Comparison of ENCODE assay signal across 1 cellular context in genomic region chr1:16115468-16116363, GRCh38.
TF ChIP-seq lines count a peak whose summit lies in the region.

No MANE protein-coding gene starts in this region.

TF ChIP-seq in HepG2, 621 proteins besides CTCF, POLR2A, EP300 and RAD21 (continued from another document):
- TF ChIP-seq ZBTB4 (CRISPR knock-in tag; IDR thresholded peaks at IDR 0.05; ENCODE audit: borderline replicate concordance) (no peak), SP1 (IDR thresholded peaks at IDR 0.05) (no peak), SP1 (CRISPR knock-in tag; IDR thresholded peaks at IDR 0.05) (no peak), SRSF1 (optimal IDR thresholded peaks at IDR 0.05; ENCODE audit: low read depth, low read length) (no peak), FUBP1 (CRISPR knock-in tag; IDR thresholded peaks at IDR 0.05; ENCODE audit: borderline replicate concordance) (no peak), ARID2 (CRISPR knock-in tag; IDR thresholded peaks at IDR 0.05; ENCODE audit: borderline replicate concordance) (no peak), HMGA1 (CRISPR knock-in tag; conservative IDR thresholded peaks at IDR 0.05) (no peak), ZNF543 (CRISPR knock-in tag; IDR thresholded peaks at IDR 0.05) (no peak), ZSCAN31 (CRISPR knock-in tag; IDR thresholded peaks at IDR 0.05; ENCODE audit: low read depth) (no peak), LCORL (IDR thresholded peaks at IDR 0.05) (no peak), LCORL (CRISPR knock-in tag; IDR thresholded peaks at IDR 0.05) (0 out of 2 replicates have a peak, but pooled peaks have one; percentile 20), ZNF878 (CRISPR knock-in tag; IDR thresholded peaks at IDR 0.05) (no peak), ZBTB46 (CRISPR knock-in tag; IDR thresholded peaks at IDR 0.05; ENCODE audit: borderline replicate concordance) (no peak), ZNF501 (CRISPR knock-in tag; IDR thresholded peaks at IDR 0.05) (no peak), ZKSCAN1 (IDR thresholded peaks at IDR 0.05; ENCODE audit: low read length) (no peak), ZNF234 (CRISPR knock-in tag; conservative IDR thresholded peaks at IDR 0.05) (no peak), NR2F6 (IDR thresholded peaks at IDR 0.05) (no peak), NR2F6 (CRISPR knock-in tag; IDR thresholded peaks at IDR 0.05) (no peak), ZNF567 (CRISPR knock-in tag; IDR thresholded peaks at IDR 0.05; ENCODE audit: borderline replicate concordance) (no peak), TP53 (CRISPR knock-in tag; conservative IDR thresholded peaks at IDR 0.05) (no peak), ZBTB21 (CRISPR knock-in tag; IDR thresholded peaks at IDR 0.05) (0 out of 2 replicates have a peak, but pooled peaks have one; percentile 52), ZNF546 (CRISPR knock-in tag; conservative IDR thresholded peaks at IDR 0.05) (no peak), CREB1 (IDR thresholded peaks at IDR 0.05) (0 out of 2 replicates have a peak, but pooled peaks have one; percentile 47), CREB1 (CRISPR knock-in tag; IDR thresholded peaks at IDR 0.05) (no peak), MEIS1 (CRISPR knock-in tag; IDR thresholded peaks at IDR 0.05; ENCODE audit: borderline replicate concordance) (no peak), TCF12 (IDR thresholded peaks at IDR 0.05) (no peak), TCF12 (CRISPR knock-in tag; IDR thresholded peaks at IDR 0.05) (no peak), ZBTB7A (CRISPR knock-in tag; IDR thresholded peaks at IDR 0.05) (0 out of 2 replicates have a peak, but pooled peaks have one; percentile 38), HOXA3 (CRISPR knock-in tag; IDR thresholded peaks at IDR 0.05) (peak; percentile 30; the same call in 1 of the 2 replicates), ZNF256 (CRISPR knock-in tag; conservative IDR thresholded peaks at IDR 0.05) (no peak), ZNF34 (CRISPR knock-in tag; IDR thresholded peaks at IDR 0.05; ENCODE audit: borderline replicate concordance) (no peak)
- TF ChIP-seq, protein P1, sequence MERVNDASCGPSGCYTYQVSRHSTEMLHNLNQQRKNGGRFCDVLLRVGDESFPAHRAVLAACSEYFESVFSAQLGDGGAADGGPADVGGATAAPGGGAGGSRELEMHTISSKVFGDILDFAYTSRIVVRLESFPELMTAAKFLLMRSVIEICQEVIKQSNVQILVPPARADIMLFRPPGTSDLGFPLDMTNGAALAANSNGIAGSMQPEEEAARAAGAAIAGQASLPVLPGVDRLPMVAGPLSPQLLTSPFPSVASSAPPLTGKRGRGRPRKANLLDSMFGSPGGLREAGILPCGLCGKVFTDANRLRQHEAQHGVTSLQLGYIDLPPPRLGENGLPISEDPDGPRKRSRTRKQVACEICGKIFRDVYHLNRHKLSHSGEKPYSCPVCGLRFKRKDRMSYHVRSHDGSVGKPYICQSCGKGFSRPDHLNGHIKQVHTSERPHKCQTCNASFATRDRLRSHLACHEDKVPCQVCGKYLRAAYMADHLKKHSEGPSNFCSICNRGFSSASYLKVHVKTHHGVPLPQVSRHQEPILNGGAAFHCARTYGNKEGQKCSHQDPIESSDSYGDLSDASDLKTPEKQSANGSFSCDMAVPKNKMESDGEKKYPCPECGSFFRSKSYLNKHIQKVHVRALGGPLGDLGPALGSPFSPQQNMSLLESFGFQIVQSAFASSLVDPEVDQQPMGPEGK (CRISPR knock-in tag; IDR thresholded peaks at IDR 0.05), result peak; percentile 55
- TF ChIP-seq, protein P2, sequence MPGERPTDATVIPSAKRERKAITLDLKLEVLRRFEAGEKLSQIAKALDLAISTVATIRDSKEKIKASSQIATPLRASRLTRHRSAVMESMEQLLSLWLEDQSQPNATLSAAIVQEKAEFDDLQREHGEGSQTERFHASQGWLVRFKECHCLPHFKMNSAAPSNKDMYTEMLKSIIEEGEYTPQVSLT (CRISPR knock-in tag; IDR thresholded peaks at IDR 0.05; ENCODE audit: borderline replicate concordance, low read depth), result no peak
- TF ChIP-seq, protein P3, sequence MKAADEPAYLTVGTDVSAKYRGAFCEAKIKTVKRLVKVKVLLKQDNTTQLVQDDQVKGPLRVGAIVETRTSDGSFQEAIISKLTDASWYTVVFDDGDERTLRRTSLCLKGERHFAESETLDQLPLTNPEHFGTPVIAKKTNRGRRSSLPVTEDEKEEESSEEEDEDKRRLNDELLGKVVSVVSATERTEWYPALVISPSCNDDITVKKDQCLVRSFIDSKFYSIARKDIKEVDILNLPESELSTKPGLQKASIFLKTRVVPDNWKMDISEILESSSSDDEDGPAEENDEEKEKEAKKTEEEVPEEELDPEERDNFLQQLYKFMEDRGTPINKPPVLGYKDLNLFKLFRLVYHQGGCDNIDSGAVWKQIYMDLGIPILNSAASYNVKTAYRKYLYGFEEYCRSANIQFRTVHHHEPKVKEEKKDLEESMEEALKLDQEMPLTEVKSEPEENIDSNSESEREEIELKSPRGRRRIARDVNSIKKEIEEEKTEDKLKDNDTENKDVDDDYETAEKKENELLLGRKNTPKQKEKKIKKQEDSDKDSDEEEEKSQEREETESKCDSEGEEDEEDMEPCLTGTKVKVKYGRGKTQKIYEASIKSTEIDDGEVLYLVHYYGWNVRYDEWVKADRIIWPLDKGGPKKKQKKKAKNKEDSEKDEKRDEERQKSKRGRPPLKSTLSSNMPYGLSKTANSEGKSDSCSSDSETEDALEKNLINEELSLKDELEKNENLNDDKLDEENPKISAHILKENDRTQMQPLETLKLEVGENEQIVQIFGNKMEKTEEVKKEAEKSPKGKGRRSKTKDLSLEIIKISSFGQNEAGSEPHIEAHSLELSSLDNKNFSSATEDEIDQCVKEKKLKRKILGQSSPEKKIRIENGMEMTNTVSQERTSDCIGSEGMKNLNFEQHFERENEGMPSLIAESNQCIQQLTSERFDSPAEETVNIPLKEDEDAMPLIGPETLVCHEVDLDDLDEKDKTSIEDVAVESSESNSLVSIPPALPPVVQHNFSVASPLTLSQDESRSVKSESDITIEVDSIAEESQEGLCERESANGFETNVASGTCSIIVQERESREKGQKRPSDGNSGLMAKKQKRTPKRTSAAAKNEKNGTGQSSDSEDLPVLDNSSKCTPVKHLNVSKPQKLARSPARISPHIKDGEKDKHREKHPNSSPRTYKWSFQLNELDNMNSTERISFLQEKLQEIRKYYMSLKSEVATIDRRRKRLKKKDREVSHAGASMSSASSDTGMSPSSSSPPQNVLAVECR (CRISPR knock-in tag; IDR thresholded peaks at IDR 0.05; ENCODE audit: borderline replicate concordance), result no peak
- TF ChIP-seq, protein P4, sequence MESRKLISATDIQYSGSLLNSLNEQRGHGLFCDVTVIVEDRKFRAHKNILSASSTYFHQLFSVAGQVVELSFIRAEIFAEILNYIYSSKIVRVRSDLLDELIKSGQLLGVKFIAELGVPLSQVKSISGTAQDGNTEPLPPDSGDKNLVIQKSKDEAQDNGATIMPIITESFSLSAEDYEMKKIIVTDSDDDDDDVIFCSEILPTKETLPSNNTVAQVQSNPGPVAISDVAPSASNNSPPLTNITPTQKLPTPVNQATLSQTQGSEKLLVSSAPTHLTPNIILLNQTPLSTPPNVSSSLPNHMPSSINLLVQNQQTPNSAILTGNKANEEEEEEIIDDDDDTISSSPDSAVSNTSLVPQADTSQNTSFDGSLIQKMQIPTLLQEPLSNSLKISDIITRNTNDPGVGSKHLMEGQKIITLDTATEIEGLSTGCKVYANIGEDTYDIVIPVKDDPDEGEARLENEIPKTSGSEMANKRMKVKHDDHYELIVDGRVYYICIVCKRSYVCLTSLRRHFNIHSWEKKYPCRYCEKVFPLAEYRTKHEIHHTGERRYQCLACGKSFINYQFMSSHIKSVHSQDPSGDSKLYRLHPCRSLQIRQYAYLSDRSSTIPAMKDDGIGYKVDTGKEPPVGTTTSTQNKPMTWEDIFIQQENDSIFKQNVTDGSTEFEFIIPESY (CRISPR knock-in tag; IDR thresholded peaks at IDR 0.05), result no peak
- TF ChIP-seq, protein P5, sequence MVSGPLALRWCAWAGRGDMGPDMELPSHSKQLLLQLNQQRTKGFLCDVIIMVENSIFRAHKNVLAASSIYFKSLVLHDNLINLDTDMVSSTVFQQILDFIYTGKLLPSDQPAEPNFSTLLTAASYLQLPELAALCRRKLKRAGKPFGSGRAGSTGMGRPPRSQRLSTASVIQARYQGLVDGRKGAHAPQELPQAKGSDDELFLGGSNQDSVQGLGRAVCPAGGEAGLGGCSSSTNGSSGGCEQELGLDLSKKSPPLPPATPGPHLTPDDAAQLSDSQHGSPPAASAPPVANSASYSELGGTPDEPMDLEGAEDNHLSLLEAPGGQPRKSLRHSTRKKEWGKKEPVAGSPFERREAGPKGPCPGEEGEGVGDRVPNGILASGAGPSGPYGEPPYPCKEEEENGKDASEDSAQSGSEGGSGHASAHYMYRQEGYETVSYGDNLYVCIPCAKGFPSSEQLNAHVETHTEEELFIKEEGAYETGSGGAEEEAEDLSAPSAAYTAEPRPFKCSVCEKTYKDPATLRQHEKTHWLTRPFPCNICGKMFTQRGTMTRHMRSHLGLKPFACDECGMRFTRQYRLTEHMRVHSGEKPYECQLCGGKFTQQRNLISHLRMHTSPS (CRISPR knock-in tag; IDR thresholded peaks at IDR 0.05; ENCODE audit: low read depth), result no peak
- TF ChIP-seq, protein P6, sequence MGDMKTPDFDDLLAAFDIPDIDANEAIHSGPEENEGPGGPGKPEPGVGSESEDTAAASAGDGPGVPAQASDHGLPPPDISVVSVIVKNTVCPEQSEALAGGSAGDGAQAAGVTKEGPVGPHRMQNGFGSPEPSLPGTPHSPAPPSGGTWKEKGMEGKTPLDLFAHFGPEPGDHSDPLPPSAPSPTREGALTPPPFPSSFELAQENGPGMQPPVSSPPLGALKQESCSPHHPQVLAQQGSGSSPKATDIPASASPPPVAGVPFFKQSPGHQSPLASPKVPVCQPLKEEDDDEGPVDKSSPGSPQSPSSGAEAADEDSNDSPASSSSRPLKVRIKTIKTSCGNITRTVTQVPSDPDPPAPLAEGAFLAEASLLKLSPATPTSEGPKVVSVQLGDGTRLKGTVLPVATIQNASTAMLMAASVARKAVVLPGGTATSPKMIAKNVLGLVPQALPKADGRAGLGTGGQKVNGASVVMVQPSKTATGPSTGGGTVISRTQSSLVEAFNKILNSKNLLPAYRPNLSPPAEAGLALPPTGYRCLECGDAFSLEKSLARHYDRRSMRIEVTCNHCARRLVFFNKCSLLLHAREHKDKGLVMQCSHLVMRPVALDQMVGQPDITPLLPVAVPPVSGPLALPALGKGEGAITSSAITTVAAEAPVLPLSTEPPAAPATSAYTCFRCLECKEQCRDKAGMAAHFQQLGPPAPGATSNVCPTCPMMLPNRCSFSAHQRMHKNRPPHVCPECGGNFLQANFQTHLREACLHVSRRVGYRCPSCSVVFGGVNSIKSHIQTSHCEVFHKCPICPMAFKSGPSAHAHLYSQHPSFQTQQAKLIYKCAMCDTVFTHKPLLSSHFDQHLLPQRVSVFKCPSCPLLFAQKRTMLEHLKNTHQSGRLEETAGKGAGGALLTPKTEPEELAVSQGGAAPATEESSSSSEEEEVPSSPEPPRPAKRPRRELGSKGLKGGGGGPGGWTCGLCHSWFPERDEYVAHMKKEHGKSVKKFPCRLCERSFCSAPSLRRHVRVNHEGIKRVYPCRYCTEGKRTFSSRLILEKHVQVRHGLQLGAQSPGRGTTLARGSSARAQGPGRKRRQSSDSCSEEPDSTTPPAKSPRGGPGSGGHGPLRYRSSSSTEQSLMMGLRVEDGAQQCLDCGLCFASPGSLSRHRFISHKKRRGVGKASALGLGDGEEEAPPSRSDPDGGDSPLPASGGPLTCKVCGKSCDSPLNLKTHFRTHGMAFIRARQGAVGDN (CRISPR knock-in tag; IDR thresholded peaks at IDR 0.05), result peak; percentile 45
